Comparison of ENCODE assay signal across 8 cellular contexts in the genomic region with DNA sequence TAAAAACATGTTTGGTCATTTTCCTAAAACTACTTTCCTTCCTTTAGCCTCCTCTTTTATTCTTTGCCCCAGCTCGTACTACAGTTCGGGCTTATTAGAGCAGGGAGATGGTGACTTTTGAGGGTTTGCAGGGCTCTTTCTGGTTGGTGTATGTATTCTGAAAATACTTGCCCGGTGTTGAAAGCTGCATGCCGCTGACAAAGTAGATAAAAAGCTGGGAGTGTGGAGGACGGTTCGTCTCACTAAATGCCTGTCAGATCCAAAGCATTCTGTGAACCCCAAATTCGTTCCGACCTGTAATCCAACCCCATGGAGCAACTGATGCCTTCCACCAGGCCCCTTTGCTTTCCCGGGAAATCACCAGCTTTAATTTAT. TPM values are rescaled to one million over a fixed set of nuclear protein-coding genes. Genes with fewer than 3 reads are reported as not detected.
DNase-seq lines count a peak whose midpoint lies in the region; TF ChIP-seq lines count a peak whose summit lies in the region.

No MANE protein-coding gene starts in this region.

- DNase-seq in esophagus muscularis mucosa (ENCODE audit: extremely low spot score) (no peak), ovary (no peak), NCI-H446 (lab: John Stamatoyannopoulos, UW) (no peak), NCI-H345 (lab: John Stamatoyannopoulos, UW) (no peak), HUDEP-2 (lab: John Stamatoyannopoulos, UW; ENCODE audit: unreplicated experiment in 76 of 76) (no peak), HPDE6-E6E7 (ENCODE audit: extremely low spot score) (no peak)

- peaks cover 19% of the 10 kb centered on the region for H3K36me3 ChIP-seq in OCI-LY3 (replicated peaks; ENCODE audit: low read depth, low read length)
- no peaks in the 10 kb centered on the region for H3K36me3 ChIP-seq in esophagus muscularis mucosa
- no peaks in the 10 kb centered on the region for H3K36me3 ChIP-seq in ovary

- H3K27me3 ChIP-seq in OCI-LY3 (ENCODE audit: low read depth, low read length) (peaks cover 47% of the 10 kb centered on the region), esophagus muscularis mucosa (no peaks in the 10 kb centered on the region), ovary (no peaks in the 10 kb centered on the region)

- WGBS in esophagus muscularis mucosa = 8% methylated on average over 9 of the region's 9 CpGs
- WGBS in ovary, 3 donors = 1 to 4% (median 3%) methylated on average over 9 of the region's 9 CpGs

- intact Hi-C loops in esophagus muscularis mucosa (cut with DNase I) = loop anchor here (10.0 kb wide), 1 partner anchor 351 kb away; no protein-coding TSS in a partner anchor
- intact Hi-C loops in ovary (cut with DNase I) = loop anchor here in 1 of 4 donors (10.0 kb wide), 1 partner anchor 69 kb away; no protein-coding TSS in a partner anchor

- H3K27ac ChIP-seq in OCI-LY3 (ENCODE audit: low read length) (peak overlapping the region; percentile 49), esophagus muscularis mucosa (replicated peaks in 1 of 4) (peak overlapping the region; percentile 90 to 98 (median 95)), ovary (peak overlapping the region; percentile 89 to 94)

- peak overlapping the region; percentile 68 for H3K9ac ChIP-seq in OCI-LY3 (ENCODE audit: low read length)

- H3K9me3 ChIP-seq in OCI-LY3 (ENCODE audit: insufficient read depth, low read length) (peaks cover 17% of the 10 kb centered on the region), esophagus muscularis mucosa (no peaks in the 10 kb centered on the region), ovary (no peaks in the 10 kb centered on the region)

- H3K4me1 ChIP-seq in OCI-LY3 (ENCODE audit: low read length) = peaks cover 34% of the 10 kb centered on the region
- peaks cover 31 to 52% (median 44%) of the 10 kb centered on the region in 4 donors for H3K4me1 ChIP-seq in esophagus muscularis mucosa
- peaks cover 8% of the 10 kb centered on the region for H3K4me1 ChIP-seq in ovary (ENCODE audit: insufficient read depth)

- no peak overlapping the region for H2AFZ ChIP-seq in OCI-LY3 (ENCODE audit: low read depth, low read length)

- H3K4me3 ChIP-seq in GM08714 (ENCODE audit: low read length) (peak overlapping the region; percentile 55; the same call in 1 of the 2 replicates), OCI-LY3 (ENCODE audit: low read length) (peak overlapping the region; percentile 78), esophagus muscularis mucosa (peak overlapping the region; percentile 61 to 84 (median 77)), ovary (peak overlapping the region; percentile 50)

- peak overlapping the region; percentile 99 for H3K4me2 ChIP-seq in OCI-LY3 (ENCODE audit: low read length)

- TF ChIP-seq CTCF in OCI-LY3 (IDR thresholded peaks at IDR 0.05; ENCODE audit: low read depth, low read length) = no peak
- no peak for TF ChIP-seq CTCF in esophagus muscularis mucosa (IDR thresholded peaks at IDR 0.05)
- TF ChIP-seq CTCF in ovary (IDR thresholded peaks at IDR 0.05) = no peak

- peaks cover 16% of the 10 kb centered on the region; the same call in 1 of the 2 replicates for H3K79me2 ChIP-seq in OCI-LY3 (ENCODE audit: low read length)

- TF ChIP-seq EP300 in esophagus muscularis mucosa (IDR thresholded peaks at IDR 0.05) (no peak), ovary (IDR thresholded peaks at IDR 0.05) (no peak)

- TF ChIP-seq POLR2A in esophagus muscularis mucosa (IDR thresholded peaks at IDR 0.05; ENCODE audit: low read depth) = no peak
- no peak for TF ChIP-seq POLR2A in ovary (IDR thresholded peaks at IDR 0.05)

- peaks cover 40% of the 10 kb centered on the region for H4K20me1 ChIP-seq in OCI-LY3 (ENCODE audit: insufficient read depth, low read length)

RNA-seq across cellular contexts. Expression of a gene that starts 19.2 kb away (rescaled TPM):
- 10 to 100 TPM; 28.3 to 36.9 (median 30.4) TPM for total RNA-seq in esophagus muscularis mucosa
- total RNA-seq in ovary = 10 to 100 TPM; 30.4 to 57.5 (median 45.7) TPM
- 10 to 100 TPM in 1 of 2 donors, 1 to 10 TPM in 1; 9.5 to 17.9 TPM for polyA plus RNA-seq in ovary
